21 cellular contexts compared by ENCODE assay signal in the genomic region with DNA sequence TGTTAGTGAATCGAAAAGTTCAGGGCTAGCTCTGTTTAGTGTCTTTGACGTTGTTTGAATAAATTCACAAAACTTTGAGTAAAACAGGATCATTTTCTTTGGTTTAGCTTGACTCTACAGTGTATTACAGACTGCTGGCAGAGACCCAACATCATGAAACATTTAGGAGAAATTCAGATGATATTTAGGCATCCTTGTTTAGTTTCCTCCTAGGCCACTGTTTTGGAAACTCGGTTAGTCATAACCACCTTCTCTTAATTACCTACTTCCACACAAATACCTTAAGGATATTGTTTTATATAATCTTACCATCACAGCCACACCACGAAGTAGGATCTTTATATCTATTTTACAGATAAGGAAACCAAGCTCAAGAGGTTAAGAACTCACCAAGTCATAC. TPM values are rescaled to one million over a fixed set of nuclear protein-coding genes. Genes with fewer than 3 reads are reported as not detected.
DNase-seq lines count a peak whose midpoint lies in the region; ATAC-seq, FAIRE-seq and TF ChIP-seq lines count a peak whose summit lies in the region.
"Had no signal": no experiment of that assay in that cellular context is flagged by ENCODE, and none has a peak within 500 bp of the region (broad histone marks: within the 10 kb centered on the region; RNA-seq: fewer than 3 reads in every experiment).

No MANE protein-coding gene starts in this region.

- no peak overlapping the region for H3K27ac ChIP-seq in right cardiac atrium (ENCODE audit: low read length)
- H3K27ac ChIP-seq in astrocyte (ENCODE audit: low read depth, low read length): peak overlapping the region; percentile 24
- peak overlapping the region; percentile 17 to 56 (median 40) for H3K27ac ChIP-seq in transverse colon
- H3K27ac ChIP-seq: KMS-11 had no signal

- peaks cover 100% of the 10 kb centered on the region for H3K79me2 ChIP-seq in astrocyte (ENCODE audit: insufficient read depth, low read length)

- peak; percentile 34 to 49 for ATAC-seq in left cardiac atrium
- ATAC-seq in right cardiac atrium: no peak
- ATAC-seq: Panc1 had no signal

- TF ChIP-seq CTCF in astrocyte (IDR thresholded peaks at IDR 0.05; ENCODE audit: insufficient read depth, low read depth, low read length) (no peak), transverse colon (IDR thresholded peaks at IDR 0.05) (no peak), GM10248 (IDR thresholded peaks at IDR 0.05; ENCODE audit: control extremely low read depth, extremely low read depth, low read depth, missing control alignments) (no peak)

- H3K4me3 ChIP-seq in right cardiac atrium (ENCODE audit: low read length) (no peak overlapping the region), astrocyte (ENCODE audit: insufficient read depth, low read depth, low read length) (no peak overlapping the region), transverse colon (no peak overlapping the region), H7 (ENCODE audit: insufficient read depth, low read depth, low read length) (no peak overlapping the region)
- H3K4me3 ChIP-seq: heart left ventricle, uterus had no signal

- in situ Hi-C loops in transverse colon (cut with MboI; ENCODE audit: low pct_ligation_motif_present in 1 of 4, low pct_unique_long_range_greater_than_20kb in 1 of 4, low sequenced_read_pairs in 3 of 4): no loop called here

- POLR2A ChIA-PET in GM10248 (lab: Yijun Ruan, JAX): no interaction called here

- no peaks in the 10 kb centered on the region for H3K9me3 Mint-ChIP-seq in astrocyte (ENCODE audit: unreplicated experiment)
- H3K9me3 Mint-ChIP-seq: activated B cell treated with CpG ODN at 0.5 μM for 24 hours had no signal

- H3K9ac ChIP-seq in astrocyte (ENCODE audit: low read length): peak overlapping the region; percentile 48
- H3K9ac ChIP-seq: KMS-11 had no signal

- no peak for FAIRE-seq in astrocyte (lab: Jason Lieb, UNC)
- FAIRE-seq: D721Med had no signal

- H3K27me3 Mint-ChIP-seq in astrocyte (ENCODE audit: low read depth, unreplicated experiment): no peaks in the 10 kb centered on the region
- H3K27me3 Mint-ChIP-seq: activated B cell treated with CpG ODN at 0.5 μM for 24 hours had no signal

- peaks cover 88% of the 10 kb centered on the region for H4K20me1 ChIP-seq in astrocyte (ENCODE audit: insufficient read depth, low read length)

- no peaks in the 10 kb centered on the region for H3K27me3 ChIP-seq in right cardiac atrium (ENCODE audit: control insufficient read depth, insufficient read depth)
- no peaks in the 10 kb centered on the region for H3K27me3 ChIP-seq in astrocyte (ENCODE audit: insufficient read depth, low read length)
- no peaks in the 10 kb centered on the region for H3K27me3 ChIP-seq in transverse colon
- no peaks in the 10 kb centered on the region for H3K27me3 ChIP-seq in H7 (ENCODE audit: control insufficient read depth, insufficient read depth, low read length)
- H3K27me3 ChIP-seq: heart left ventricle, uterus had no signal

- 34% methylated on average over 4 of the region's 4 CpGs for WGBS in right cardiac atrium
- 55 to 61% methylated on average over 4 of the region's 4 CpGs for WGBS in transverse colon (ENCODE audit: low coverage in 1 of 2), 2 donors

- intact Hi-C loops in left cardiac atrium (cut with DNase I) (loop anchor here in 1 of 2 donors (5.0 kb wide), 1 partner anchor 35 kb away; no protein-coding TSS in a partner anchor), right cardiac atrium (cut with DNase I) (no loop called here), transverse colon (cut with DNase I; ENCODE audit: low total_unique reads) (no loop called here)

- peaks cover 7% of the 10 kb centered on the region for H3K4me1 ChIP-seq in right cardiac atrium (ENCODE audit: control insufficient read depth, insufficient read depth, low read length)
- H3K4me1 ChIP-seq in astrocyte (ENCODE audit: insufficient read depth, low read length): peaks cover 24% of the 10 kb centered on the region
- H3K4me1 ChIP-seq in transverse colon: peaks cover 15 to 49% (median 18%) of the 10 kb centered on the region in 4 donors
- H3K4me1 ChIP-seq: uterus had no signal

- no peak for TF ChIP-seq EP300 in transverse colon (IDR thresholded peaks at IDR 0.05; ENCODE audit: low read depth)

- no peaks in the 10 kb centered on the region for H3K9me3 ChIP-seq in right cardiac atrium (ENCODE audit: control insufficient read depth, low read length)
- H3K9me3 ChIP-seq in astrocyte (ENCODE audit: insufficient read depth, low read depth, low read length): no peaks in the 10 kb centered on the region
- H3K9me3 ChIP-seq in transverse colon: no peaks in the 10 kb centered on the region
- H3K9me3 ChIP-seq: heart left ventricle, uterus had no signal

- H3K4me1 Mint-ChIP-seq in astrocyte (ENCODE audit: low read depth, unreplicated experiment): peaks cover 46% of the 10 kb centered on the region
- H3K4me1 Mint-ChIP-seq: activated B cell treated with CpG ODN at 0.5 μM for 24 hours had no signal

- CTCF ChIA-PET in GM10248 (lab: Yijun Ruan, JAX): interaction anchor here (1.0 to 2.3 kb wide), 5 partner anchors 8 to 42 kb away, joined by 3 to 8 read pairs (median 5); no protein-coding TSS in a partner anchor

- H3K4me3 Mint-ChIP-seq in astrocyte (ENCODE audit: unreplicated experiment): peak overlapping the region; percentile 23
- H3K4me3 Mint-ChIP-seq: activated B cell treated with CpG ODN at 0.5 μM for 24 hours, endodermal cell, H9 had no signal

- peak overlapping the region; percentile 24 for H3K4me2 ChIP-seq in astrocyte (ENCODE audit: low read length)
- H3K4me2 ChIP-seq: KMS-11 had no signal

- H2AFZ ChIP-seq in astrocyte (ENCODE audit: low read depth, low read length): no peak overlapping the region

- TF ChIP-seq POLR2A in transverse colon (IDR thresholded peaks at IDR 0.05): no peak

- DNase-seq in left cardiac atrium (no peak), right cardiac atrium (no peak), astrocyte (ENCODE audit: low read depth) (peak; percentile 71), glomerular endothelial cell (ENCODE audit: extremely low read depth, low read depth, low spot score) (peak; percentile 34), transverse colon (no peak), GM10248 (ENCODE audit: extremely low spot score) (no peak), H7 (no peak)
- no peak for DNase-seq in stimulated activated CD4-positive, alpha-beta T cell treated with anti-CD3 and anti-CD28 coated beads, Interleukin-4, amount 100 ng/mL, for 4 hours
- DNase-seq: activated B cell treated with CpG ODN at 0.5 μM for 24 hours; activated naive CD4-positive, alpha-beta T cell treated with anti-CD3 and anti-CD28 coated beads, Interleukin-2, amount 50 U/mL, for 16 hours; endodermal cell; H9; heart left ventricle; NCI-H1694; NCI-H526 treated with DMSO at 0.1 percent for 48 hours; retina; stimulated activated CD4-positive, alpha-beta T cell treated with anti-CD3 and anti-CD28 coated beads, Interleukin-4, amount 100 ng/mL, for 1 hour; uterus had no signal

- H3K36me3 Mint-ChIP-seq in astrocyte (ENCODE audit: low read depth, unreplicated experiment): peaks cover 11% of the 10 kb centered on the region

- peak overlapping the region; percentile 19 for H3K27ac Mint-ChIP-seq in astrocyte (ENCODE audit: unreplicated experiment)
- H3K27ac Mint-ChIP-seq: activated B cell treated with CpG ODN at 0.5 μM for 24 hours, endodermal cell, H9 had no signal

- H3K36me3 ChIP-seq in astrocyte (ENCODE audit: insufficient read depth, low read length): peaks cover 5% of the 10 kb centered on the region
- H3K36me3 ChIP-seq in transverse colon: no peaks in the 10 kb centered on the region
- no peaks in the 10 kb centered on the region for H3K36me3 ChIP-seq in H7 (replicated peaks; ENCODE audit: control insufficient read depth, insufficient read depth, low read length)
- H3K36me3 ChIP-seq: heart left ventricle, uterus had no signal

RNA-seq across cellular contexts. Expression of a gene that starts 7.8 kb away (rescaled TPM):
- total RNA-seq in left cardiac atrium: 10 to 100 TPM; 59.8 to 65.2 TPM
- 10 to 100 TPM; 45.5 to 65.6 (median 55.9) TPM for total RNA-seq in right cardiac atrium
- 21.4 TPM for polyA plus RNA-seq in right cardiac atrium
- 202 and 205 TPM in 2 replicates for total RNA-seq in astrocyte
- 434 and 491 TPM in 2 replicates for total RNA-seq in glomerular endothelial cell
- 10 to 100 TPM in 3 of 4 donors, 1 to 10 TPM in 1; 4.5 to 41.0 (median 24.1) TPM for total RNA-seq in transverse colon
- 53.7 and 58.1 TPM in 2 replicates for total RNA-seq in H7 (2014; rRNA removed; shearing (Covaris generic))

Comparison
In these comparisons a context has a peak if more than half of its experiments do, and no peak if none do; other contexts are left out.
1. ATAC-seq: peak in left cardiac atrium (2 of 2); none in right cardiac atrium (0 of 2).
2. DNase-seq: peak in astrocyte (single experiment) and glomerular endothelial cell (single experiment); none in left cardiac atrium (single experiment), right cardiac atrium (0 of 3), transverse colon (single experiment), GM10248 (single experiment), stimulated activated CD4-positive, alpha-beta T cell treated with anti-CD3 and anti-CD28 coated beads, Interleukin-4, amount 100 ng/mL, for 4 hours (0 of 2) and H7 (single experiment).